In genomic region chr20:48147326-48147725, GRCh38 we compare ENCODE assay signal across 26 cellular contexts.
"Had no signal": no experiment of that assay in that cellular context is flagged by ENCODE, and none has a peak within 500 bp of the region (broad histone marks: within the 10 kb centered on the region; RNA-seq: fewer than 3 reads in every experiment).

No MANE protein-coding gene starts in this region.

- H3K36me3 Mint-ChIP-seq: naive thymus-derived CD8-positive, alpha-beta T cell; stimulated activated naive B cell treated with anti-CD40 and anti-IgM and Interleukin-4, amounts not matched to agents 10 μg/mL and 1 μg/mL and 100 μg/mL, for 72 hours; type B pancreatic cell had no signal

- ATAC-seq: left colon; left lung; lower lobe of right lung; naive thymus-derived CD8-positive, alpha-beta T cell; pancreas; right cardiac atrium; sciatic nerve; stimulated activated naive B cell treated with anti-CD40 and anti-IgM and Interleukin-4, amounts not matched to agents 10 μg/mL and 1 μg/mL and 100 μg/mL, for 72 hours; stimulated activated naive CD8-positive, alpha-beta T cell treated with anti-CD3 and anti-CD28 coated beads, Interleukin-15, Interleukin-2, amounts not matched to agents 100 U/mL and 50 U/mL, for 24 hours had no signal

- DNase-seq: hippocampal formation; kidney; left colon; left lung; lower lobe of right lung; mammary epithelial cell; mesenchymal stem cell; naive thymus-derived CD8-positive, alpha-beta T cell; pancreas; posterior cingulate gyrus; retina; right cardiac atrium; stimulated activated CD4-positive, alpha-beta T cell treated with anti-CD3 and anti-CD28 coated beads, Interleukin-12 subunit alpha, Interleukin-12 subunit beta, amount 100 ng/mL, for 4 hours; stimulated activated CD4-positive, alpha-beta T cell treated with anti-CD3 and anti-CD28 coated beads, Interleukin-15, amount 100 ng/mL, for 24 hours; stimulated activated CD4-positive, alpha-beta T cell treated with anti-CD3 and anti-CD28 coated beads, Interleukin-2, amount 100 ng/mL, for 24 hours; stimulated activated CD4-positive, alpha-beta T cell treated with anti-CD3 and anti-CD28 coated beads, Interleukin-4, amount 100 ng/mL, for 1 hour; stimulated activated naive B cell treated with anti-CD40 and anti-IgM and Interleukin-4, amounts not matched to agents 10 μg/mL and 1 μg/mL and 100 μg/mL, for 72 hours; stimulated activated naive CD8-positive, alpha-beta T cell treated with anti-CD3 and anti-CD28 coated beads, Interleukin-15, Interleukin-2, amounts not matched to agents 100 U/mL and 50 U/mL, for 24 hours; stomach; tibial artery; uterus had no signal

- H3K9me3 ChIP-seq: left lung, lower lobe of right lung, pancreas, prostate gland, stomach, thoracic aorta, tibial artery, uterus had no signal

- H3K9me3 Mint-ChIP-seq: naive thymus-derived CD8-positive, alpha-beta T cell; stimulated activated naive B cell treated with anti-CD40 and anti-IgM and Interleukin-4, amounts not matched to agents 10 μg/mL and 1 μg/mL and 100 μg/mL, for 72 hours; type B pancreatic cell had no signal

- H3K4me1 ChIP-seq: left lung, lower lobe of right lung, pancreas, prostate gland, stomach, tibial artery, uterus had no signal

- H3K4me1 Mint-ChIP-seq: naive thymus-derived CD8-positive, alpha-beta T cell; stimulated activated naive B cell treated with anti-CD40 and anti-IgM and Interleukin-4, amounts not matched to agents 10 μg/mL and 1 μg/mL and 100 μg/mL, for 72 hours had no signal

- H3K27ac ChIP-seq: left lung, lower lobe of right lung, pancreas, prostate gland, skin epidermis, stomach, thoracic aorta, tibial artery, uterus had no signal

- H3K27ac Mint-ChIP-seq: naive thymus-derived CD8-positive, alpha-beta T cell; stimulated activated naive B cell treated with anti-CD40 and anti-IgM and Interleukin-4, amounts not matched to agents 10 μg/mL and 1 μg/mL and 100 μg/mL, for 72 hours; type B pancreatic cell had no signal

- H3K27me3 ChIP-seq: left lung, pancreas, uterus had no signal

- H3K36me3 ChIP-seq: left lung, lower lobe of right lung, pancreas, prostate gland, stomach, thoracic aorta, tibial artery, uterus had no signal

- H3K4me3 ChIP-seq: left lung, lower lobe of right lung, pancreas, prostate gland, skin epidermis, stomach, thoracic aorta, tibial artery, uterus had no signal

- H3K4me3 Mint-ChIP-seq: naive thymus-derived CD8-positive, alpha-beta T cell; stimulated activated naive B cell treated with anti-CD40 and anti-IgM and Interleukin-4, amounts not matched to agents 10 μg/mL and 1 μg/mL and 100 μg/mL, for 72 hours; type B pancreatic cell had no signal
